In genomic region chr4:156169861-156170260, GRCh38 we compare ENCODE assay signal across 1 cellular context.
TF ChIP-seq lines count a peak whose summit lies in the region.

No MANE protein-coding gene starts in this region.

TF ChIP-seq in WTC11, 78 proteins besides CTCF, POLR2A, EP300 and RAD21 (continued from another document):
- TF ChIP-seq ATF6 (CRISPR knock-in tag; IDR thresholded peaks at IDR 0.05) (no peak), CBFB (CRISPR knock-in tag; IDR thresholded peaks at IDR 0.05; ENCODE audit: low read depth) (no peak)
